In genomic region chr12:132414634-132415340, GRCh38 we compare ENCODE assay signal across 8 cellular contexts.
A peak's percentile ranks its signal among the peaks of the same experiment; 100 is the strongest.
DNase-seq lines count a peak whose midpoint lies in the region; ATAC-seq and TF ChIP-seq lines count a peak whose summit lies in the region.

No MANE protein-coding gene starts in this region.

- peak; percentile 95 for TF ChIP-seq CTCF in GM12864 (IDR thresholded peaks at IDR 0.05; ENCODE audit: low read depth, low read length, missing control alignments)
- TF ChIP-seq CTCF in astrocyte of the cerebellum (IDR thresholded peaks at IDR 0.05; ENCODE audit: low read depth, low read length, missing control alignments), result peak; percentile 90

- H3K4me3 ChIP-seq in GM12864 (ENCODE audit: low read depth, low read length), result no peak overlapping the region
- no peak overlapping the region for H3K4me3 ChIP-seq in astrocyte of the cerebellum (ENCODE audit: low read depth, low read length)

- in situ Hi-C loops in astrocyte of the cerebellum (cut with HindIII; ENCODE audit: low sequenced_read_pairs), result no loop called here

- ATAC-seq in HG02678 (IDR thresholded peaks at IDR 0.05; ENCODE audit: unreplicated experiment), result peak; percentile 72
- ATAC-seq in HG03457 (IDR thresholded peaks at IDR 0.05; ENCODE audit: unreplicated experiment), result no peak

- DNase-seq in GM12864 (ENCODE audit: low read depth), result peak; percentile 22
- peak; percentile 61 to 76 for DNase-seq in NCI-H187 (lab: John Stamatoyannopoulos, UW)
- peak; percentile 40 for DNase-seq in T1000 (lab: John Stamatoyannopoulos, UW)
- DNase-seq in astrocyte of the cerebellum (ENCODE audit: low read depth), result peak; percentile 33
- DNase-seq in hippocampal formation (lab: John Stamatoyannopoulos, UW), result peak; percentile 36 to 59
- DNase-seq in smooth muscle cell of the brain vasculature (ENCODE audit: low read depth, low spot score), result peak; percentile 26
